14 cellular contexts compared by ENCODE assay signal in genomic region chr14:100342195-100342594, GRCh38. TPM values are rescaled to one million over a fixed set of nuclear protein-coding genes. Genes with fewer than 3 reads are reported as not detected.
DNase-seq lines count a peak whose midpoint lies in the region; ATAC-seq, FAIRE-seq and TF ChIP-seq lines count a peak whose summit lies in the region.
"Had no signal": no experiment of that assay in that cellular context is flagged by ENCODE, and none has a peak within 500 bp of the region (broad histone marks: within the 10 kb centered on the region; RNA-seq: fewer than 3 reads in every experiment).

No MANE protein-coding gene starts in this region.

- H3K36me3 Mint-ChIP-seq in chondrocyte (ENCODE audit: low read depth) (peaks cover 44% of the 10 kb centered on the region), neural crest cell (ENCODE audit: low read depth) (peaks cover 8% of the 10 kb centered on the region)

- in situ Hi-C loops in HepG2 (cut with HindIII; ENCODE audit: extremely low pct_ligation_motif_present, low pct_unique_long_range_greater_than_20kb), result no loop called here

- H3K79me2 ChIP-seq in HepG2 (ENCODE audit: insufficient read depth, low read length), result no peaks in the 10 kb centered on the region

- H2AFZ ChIP-seq in HepG2 (ENCODE audit: low read length), result no peak overlapping the region

- CTCF ChIA-PET in HepG2 (lab: Yijun Ruan, JAX; ENCODE audit: low intra/inter-chr PET ratio, low total read pairs), result no interaction called here

- TF ChIP-seq EP300 in HepG2 (IDR thresholded peaks at IDR 0.05; ENCODE audit: low read depth in 2 of 2, low read length in 2 of 2), result no peak
- TF ChIP-seq EP300 in HepG2 (CRISPR knock-in tag; IDR thresholded peaks at IDR 0.05; ENCODE audit: borderline replicate concordance), result no peak
- no peak for TF ChIP-seq EP300 in upper lobe of left lung (IDR thresholded peaks at IDR 0.05)

- H3K27me3 ChIP-seq in liver (ENCODE audit: control insufficient read depth in 4 of 4, insufficient read depth in 4 of 4, low read length in 3 of 4) (no peaks in the 10 kb centered on the region), HepG2 (ENCODE audit: control insufficient read depth in 1 of 2, insufficient read depth in 2 of 2, low read length in 2 of 2) (no peaks in the 10 kb centered on the region), upper lobe of left lung (no peaks in the 10 kb centered on the region)

- H3K27me3 Mint-ChIP-seq in chondrocyte (ENCODE audit: low read depth), result no peaks in the 10 kb centered on the region
- no peaks in the 10 kb centered on the region for H3K27me3 Mint-ChIP-seq in neural crest cell (ENCODE audit: low read depth)

- H3K27ac ChIP-seq in liver (ENCODE audit: low read depth in 1 of 2, low read length in 2 of 2) (peak overlapping the region; percentile 1 to 17), HepG2 (ENCODE audit: extremely low read length, insufficient read depth, low read length) (no peak overlapping the region), upper lobe of left lung (peak overlapping the region; percentile 72 to 82 (median 79))

- H3K4me1 Mint-ChIP-seq in chondrocyte (ENCODE audit: low read depth) (peaks cover 17% of the 10 kb centered on the region), neural crest cell (no peaks in the 10 kb centered on the region)

- TF ChIP-seq CTCF in liver (IDR thresholded peaks at IDR 0.05; ENCODE audit: low read depth, low read length, missing input control) (no peak), HepG2 (CRISPR knock-in tag; IDR thresholded peaks at IDR 0.05) (no peak), chondrocyte (IDR thresholded peaks at IDR 0.05) (no peak), neural crest cell (conservative IDR thresholded peaks at IDR 0.05) (no peak), upper lobe of left lung (IDR thresholded peaks at IDR 0.05) (no peak)

- DNase-seq in HepG2 (ENCODE audit: low spot score) (no peak), chondrocyte (ENCODE audit: low spot score) (peak; percentile 59), neural crest cell (ENCODE audit: low read depth, low spot score) (no peak), upper lobe of left lung (peak in 1 of 2 donors; percentile 8), SKM-1 treated with dmso at 0.1 percent for 144 hours (lab: John Stamatoyannopoulos, UW; ENCODE audit: unreplicated experiment) (no peak), COLO829 (ENCODE audit: low spot score) (no peak), H4 (ENCODE audit: low spot score) (no peak)
- DNase-seq: stimulated activated naive CD4-positive, alpha-beta T cell treated with Interleukin-2 at 50 U/mL for 16 hours; T-helper 9 cell had no signal

- H3K9me3 Mint-ChIP-seq in chondrocyte (ENCODE audit: low read depth) (no peaks in the 10 kb centered on the region), neural crest cell (no peaks in the 10 kb centered on the region)

- H3K4me1 ChIP-seq in liver (ENCODE audit: control insufficient read depth in 4 of 4, insufficient read depth in 4 of 4, low read length in 3 of 4) (peaks cover 0 to 6% (median 3%) of the 10 kb centered on the region in 4 donors), HepG2 (ENCODE audit: insufficient read depth, low read length) (no peaks in the 10 kb centered on the region), upper lobe of left lung (peaks cover 20 to 31% (median 24%) of the 10 kb centered on the region in 4 donors)

- H3K27ac Mint-ChIP-seq in chondrocyte (ENCODE audit: unreplicated experiment) (peak overlapping the region; percentile 75), neural crest cell (ENCODE audit: unreplicated experiment) (peak overlapping the region; percentile 20)

- ATAC-seq in HepG2, result no peak
- ATAC-seq in upper lobe of left lung (ENCODE audit: low FRiP score in 2 of 2), result no peak

- no peaks in the 10 kb centered on the region for H4K20me1 ChIP-seq in HepG2 (ENCODE audit: insufficient read depth, low read length)

- H3K36me3 ChIP-seq in liver (ENCODE audit: control insufficient read depth in 4 of 4, insufficient read depth in 3 of 4, low read depth in 1 of 4, low read length in 3 of 4) (peaks cover 8 to 28% (median 12%) of the 10 kb centered on the region in 4 donors), HepG2 (replicated peaks in 1 of 2; ENCODE audit: control insufficient read depth in 1 of 2, insufficient read depth in 2 of 2, low read length in 2 of 2) (peaks cover 11 to 43% of the 10 kb centered on the region in 2 experiments; a peak in 4 of 5 replicates), upper lobe of left lung (peaks cover 3 to 80% (median 54%) of the 10 kb centered on the region in 4 donors)

- 96% methylated on average over 11 of the region's 11 CpGs for WGBS in liver
- 94% methylated on average over 11 of the region's 11 CpGs for WGBS in HepG2 (ENCODE audit: low lambda C conversion rate)
- WGBS in upper lobe of left lung, 2 donors, result 94 to 95% methylated on average over 11 of the region's 11 CpGs

- no TSS peak for BruUV-seq in HepG2 (replicated peaks; lab: Mats Ljungman, UMichigan)

- TF ChIP-seq RAD21 in liver (IDR thresholded peaks at IDR 0.05) (no peak), HepG2 (CRISPR knock-in tag; IDR thresholded peaks at IDR 0.05) (no peak)

- H3K9ac ChIP-seq in liver (ENCODE audit: low read depth in 1 of 2, low read length in 2 of 2) (no peak overlapping the region), HepG2 (ENCODE audit: insufficient read depth, low read depth, low read length) (no peak overlapping the region)

- FAIRE-seq in HepG2 (lab: Jason Lieb, UNC), result no peak
- FAIRE-seq: endometrium had no signal

- no peak overlapping the region for H3K4me2 ChIP-seq in HepG2 (ENCODE audit: low read depth, low read length)

- intact Hi-C loops in HepG2 (cut with micrococcal nuclease; ENCODE audit: unreplicated experiment), result no loop called here

- POLR2A ChIA-PET in HepG2 (lab: Yijun Ruan, JAX), result no interaction called here

- H3K4me3 ChIP-seq in liver (ENCODE audit: low read depth in 1 of 3, low read length in 3 of 3) (no peak overlapping the region), HepG2 (replicated peaks in 1 of 3; ENCODE audit: insufficient read depth in 1 of 3, low read depth in 2 of 3, low read length in 3 of 3) (no peak overlapping the region), upper lobe of left lung (no peak overlapping the region)

- H3K4me3 Mint-ChIP-seq in chondrocyte (ENCODE audit: unreplicated experiment), result no peak overlapping the region
- no peak overlapping the region for H3K4me3 Mint-ChIP-seq in neural crest cell

- H3K9me3 ChIP-seq in liver (ENCODE audit: control insufficient read depth in 4 of 4, low read length in 3 of 4) (no peaks in the 10 kb centered on the region), HepG2 (ENCODE audit: low read length) (no peaks in the 10 kb centered on the region), upper lobe of left lung (no peaks in the 10 kb centered on the region)

- no peak for TF ChIP-seq POLR2A in HepG2 (IDR thresholded peaks at IDR 0.05; ENCODE audit: insufficient read depth in 1 of 2, low read depth in 2 of 2, low read length in 2 of 2)
- no peak for TF ChIP-seq POLR2A in upper lobe of left lung (IDR thresholded peaks at IDR 0.05)

RNA-seq across cellular contexts. Expression of gene SLC25A47, which starts 19.1 kb away (rescaled TPM):
- total RNA-seq in liver (100 to 1,000 TPM in 1 of 2 donors, 10 to 100 TPM in 1; 23.7 to 454 TPM), HepG2 (2016; rRNA removed; fragmentation: Illumina TruSeq; extraction: Trizol) (0.87 and 1.0 TPM in 2 replicates), chondrocyte (not detected in 3 replicates), neural crest cell (not detected in 2 replicates), upper lobe of left lung (not detected)
- polyA plus RNA-seq in liver (100 to 1,000 TPM; 128 to 469 TPM), HepG2 (2011; rRNA removed) (1.7 and 7.6 TPM in 2 replicates)
- total RNA-seq in HepG2 (2016; cell fraction: cytosol; rRNA removed; fragmentation: Illumina TruSeq; extraction: Trizol; ENCODE audit: low read depth), result 0.71 and 1.5 TPM in 2 replicates
- total RNA-seq in HepG2 (2016; cell fraction: insoluble cytoplasmic fraction; rRNA removed; fragmentation: Illumina TruSeq; extraction: Trizol), result 0.88 and 0.95 TPM in 2 replicates
- total RNA-seq in HepG2 (2016; cell fraction: membrane; rRNA removed; fragmentation: Illumina TruSeq; extraction: Trizol), result 0.53 and 1.1 TPM in 2 replicates
- 0.47 and 0.65 TPM in 2 replicates for total RNA-seq in HepG2 (2016; cell fraction: nucleus; rRNA removed; fragmentation: Illumina TruSeq; extraction: Trizol)
- polyA plus RNA-seq in HepG2 (2011; cell fraction: cytosol; rRNA removed), result 3.2 and 4.5 TPM in 2 replicates
- polyA plus RNA-seq in HepG2 (2011; cell fraction: nucleus; rRNA removed), result 4.2 and 9.5 TPM in 2 replicates
- polyA plus RNA-seq in HepG2 (2012), result 6.6 and 11.5 TPM in 2 replicates
- 0.17 and 0.24 TPM in 2 replicates for polyA plus RNA-seq in HepG2 (2016; cell fraction: cytosol; fragmentation: Illumina TruSeq; extraction: Trizol; ENCODE audit: low read depth)
- 0.51 and 0.54 TPM in 2 replicates for polyA plus RNA-seq in HepG2 (2016; cell fraction: insoluble cytoplasmic fraction; fragmentation: Illumina TruSeq; extraction: Trizol; ENCODE audit: low read depth)
- polyA plus RNA-seq in HepG2 (2016; cell fraction: membrane; fragmentation: Illumina TruSeq; extraction: Trizol; ENCODE audit: low read depth), result 0.41 and 0.42 TPM in 2 replicates
- 0.53 and 0.61 TPM in 2 replicates for polyA plus RNA-seq in HepG2 (2016; cell fraction: nucleus; fragmentation: Illumina TruSeq; extraction: Trizol; ENCODE audit: insufficient read depth, low read depth)
- 4.3 TPM in 1 of 2 replicates, not detected in the other for polyA minus RNA-seq in HepG2 (2011; rRNA and poly(A)+ RNA removed; ENCODE audit: low replicate concordance)
- polyA minus RNA-seq in HepG2 (2011; cell fraction: cytosol; rRNA and poly(A)+ RNA removed), result 2.3 and 3.1 TPM in 2 replicates
- polyA minus RNA-seq in HepG2 (2011; cell fraction: nucleus; rRNA and poly(A)+ RNA removed), result 0.52 and 1.5 TPM in 2 replicates
- not detected in 2 replicates for total RNA-seq in H4 (2014; rRNA removed; shearing (Covaris generic))
- total RNA-seq: G401, myocyte had no signal
- polyA plus RNA-seq: BJ had no signal

RNA-seq across cellular contexts. Expression of gene WDR25, which starts 34.1 kb away (rescaled TPM):
- total RNA-seq in liver, result 1 to 10 TPM; 5.1 to 8.3 TPM
- 1 to 10 TPM; 3.2 to 5.0 TPM for polyA plus RNA-seq in liver
- 4.2 and 4.6 TPM in 2 replicates for total RNA-seq in HepG2 (2016; rRNA removed; fragmentation: Illumina TruSeq; extraction: Trizol)
- 4.4 and 4.8 TPM in 2 replicates for total RNA-seq in HepG2 (2016; cell fraction: cytosol; rRNA removed; fragmentation: Illumina TruSeq; extraction: Trizol; ENCODE audit: low read depth)
- 3.9 and 4.2 TPM in 2 replicates for total RNA-seq in HepG2 (2016; cell fraction: insoluble cytoplasmic fraction; rRNA removed; fragmentation: Illumina TruSeq; extraction: Trizol)
- total RNA-seq in HepG2 (2016; cell fraction: membrane; rRNA removed; fragmentation: Illumina TruSeq; extraction: Trizol), result 3.5 and 3.9 TPM in 2 replicates
- 2.5 and 2.6 TPM in 2 replicates for total RNA-seq in HepG2 (2016; cell fraction: nucleus; rRNA removed; fragmentation: Illumina TruSeq; extraction: Trizol)
- 2.4 and 2.7 TPM in 2 replicates for polyA plus RNA-seq in HepG2 (2011; rRNA removed)
- polyA plus RNA-seq in HepG2 (2011; cell fraction: cytosol; rRNA removed), result 1.7 and 2.6 TPM in 2 replicates
- 2.3 and 2.6 TPM in 2 replicates for polyA plus RNA-seq in HepG2 (2011; cell fraction: nucleus; rRNA removed)
- 1.7 TPM in 2 replicates for polyA plus RNA-seq in HepG2 (2012)
- 1.4 and 2.7 TPM in 2 replicates for polyA plus RNA-seq in HepG2 (2016; cell fraction: cytosol; fragmentation: Illumina TruSeq; extraction: Trizol; ENCODE audit: low read depth)
- polyA plus RNA-seq in HepG2 (2016; cell fraction: insoluble cytoplasmic fraction; fragmentation: Illumina TruSeq; extraction: Trizol; ENCODE audit: low read depth), result 4.5 and 5.6 TPM in 2 replicates
- polyA plus RNA-seq in HepG2 (2016; cell fraction: membrane; fragmentation: Illumina TruSeq; extraction: Trizol; ENCODE audit: low read depth), result 1.9 and 2.2 TPM in 2 replicates
- 3.1 and 4.3 TPM in 2 replicates for polyA plus RNA-seq in HepG2 (2016; cell fraction: nucleus; fragmentation: Illumina TruSeq; extraction: Trizol; ENCODE audit: insufficient read depth, low read depth)
- polyA minus RNA-seq in HepG2 (2011; rRNA and poly(A)+ RNA removed; ENCODE audit: low replicate concordance), result 6.6 and 21.3 TPM in 2 replicates
- 2.1 and 2.2 TPM in 2 replicates for polyA minus RNA-seq in HepG2 (2011; cell fraction: cytosol; rRNA and poly(A)+ RNA removed)
- 3.7 and 5.2 TPM in 2 replicates for polyA minus RNA-seq in HepG2 (2011; cell fraction: nucleus; rRNA and poly(A)+ RNA removed)
- 11.4 to 15.7 TPM (median 14.5 TPM) in 3 replicates for total RNA-seq in chondrocyte
- total RNA-seq in neural crest cell, result 7.6 and 9.8 TPM in 2 replicates
- 10 to 100 TPM in 4 of 6 donors, 1 to 10 TPM in 2; 5.5 to 43.0 (median 10.6) TPM for total RNA-seq in upper lobe of left lung
- 23.7 and 23.8 TPM in 2 replicates for total RNA-seq in H4 (2014; rRNA removed; shearing (Covaris generic))

RNA-seq across cellular contexts. Expression of gene SLC25A29, which starts 36.0 kb away (rescaled TPM):
- total RNA-seq in liver (10 to 100 TPM in 1 of 2 donors, 1 to 10 TPM in 1; 4.4 to 13.9 TPM), HepG2 (2016; rRNA removed; fragmentation: Illumina TruSeq; extraction: Trizol) (9.6 and 17.2 TPM in 2 replicates), chondrocyte (22.2 to 29.3 TPM (median 26.6 TPM) in 3 replicates), neural crest cell (123 and 128 TPM in 2 replicates), upper lobe of left lung (100 to 1,000 TPM in 2 of 6 donors, 10 to 100 TPM in 4; 81.5 to 275 (median 96.6) TPM)
- polyA plus RNA-seq in liver (10 to 100 TPM in 1 of 2 donors, 1 to 10 TPM in 1; 2.4 to 13.4 TPM), HepG2 (2011; rRNA removed) (12.2 and 16.1 TPM in 2 replicates)
- 2.4 and 2.6 TPM in 2 replicates for total RNA-seq in HepG2 (2016; cell fraction: cytosol; rRNA removed; fragmentation: Illumina TruSeq; extraction: Trizol; ENCODE audit: low read depth)
- 9.5 and 17.7 TPM in 2 replicates for total RNA-seq in HepG2 (2016; cell fraction: insoluble cytoplasmic fraction; rRNA removed; fragmentation: Illumina TruSeq; extraction: Trizol)
- 6.9 and 7.4 TPM in 2 replicates for total RNA-seq in HepG2 (2016; cell fraction: membrane; rRNA removed; fragmentation: Illumina TruSeq; extraction: Trizol)
- total RNA-seq in HepG2 (2016; cell fraction: nucleus; rRNA removed; fragmentation: Illumina TruSeq; extraction: Trizol), result 15.9 and 18.2 TPM in 2 replicates
- polyA plus RNA-seq in HepG2 (2011; cell fraction: cytosol; rRNA removed), result 6.9 and 11.5 TPM in 2 replicates
- polyA plus RNA-seq in HepG2 (2011; cell fraction: nucleus; rRNA removed), result 98.4 and 122 TPM in 2 replicates
- polyA plus RNA-seq in HepG2 (2012), result 6.9 and 8.5 TPM in 2 replicates
- polyA plus RNA-seq in HepG2 (2016; cell fraction: cytosol; fragmentation: Illumina TruSeq; extraction: Trizol; ENCODE audit: low read depth), result 1.4 and 1.6 TPM in 2 replicates
- polyA plus RNA-seq in HepG2 (2016; cell fraction: insoluble cytoplasmic fraction; fragmentation: Illumina TruSeq; extraction: Trizol; ENCODE audit: low read depth), result 8.9 and 9.4 TPM in 2 replicates
- polyA plus RNA-seq in HepG2 (2016; cell fraction: membrane; fragmentation: Illumina TruSeq; extraction: Trizol; ENCODE audit: low read depth), result 3.8 and 4.2 TPM in 2 replicates
- 47.1 and 52.2 TPM in 2 replicates for polyA plus RNA-seq in HepG2 (2016; cell fraction: nucleus; fragmentation: Illumina TruSeq; extraction: Trizol; ENCODE audit: insufficient read depth, low read depth)
- polyA minus RNA-seq in HepG2 (2011; rRNA and poly(A)+ RNA removed; ENCODE audit: low replicate concordance), result 9.4 and 18.9 TPM in 2 replicates
- polyA minus RNA-seq in HepG2 (2011; cell fraction: cytosol; rRNA and poly(A)+ RNA removed), result 4.6 and 8.4 TPM in 2 replicates
- polyA minus RNA-seq in HepG2 (2011; cell fraction: nucleus; rRNA and poly(A)+ RNA removed), result 9.1 and 11.2 TPM in 2 replicates
- 11.2 and 23.5 TPM in 2 replicates for total RNA-seq in H4 (2014; rRNA removed; shearing (Covaris generic))

Comparison
In these comparisons a context has a peak if more than half of its experiments do, and no peak if none do; other contexts are left out.
1. RNA of gene SLC25A47, which starts 19.1 kb away (total RNA-seq): 23.7 to 454 TPM in liver; 0.47 to 1.5 TPM in HepG2, not detected in chondrocyte, not detected in neural crest cell, not detected in upper lobe of left lung and not detected in H4; every median in the first group is over 4 times any median in the second.